8 cellular contexts compared by ENCODE assay signal in the genomic region with DNA sequence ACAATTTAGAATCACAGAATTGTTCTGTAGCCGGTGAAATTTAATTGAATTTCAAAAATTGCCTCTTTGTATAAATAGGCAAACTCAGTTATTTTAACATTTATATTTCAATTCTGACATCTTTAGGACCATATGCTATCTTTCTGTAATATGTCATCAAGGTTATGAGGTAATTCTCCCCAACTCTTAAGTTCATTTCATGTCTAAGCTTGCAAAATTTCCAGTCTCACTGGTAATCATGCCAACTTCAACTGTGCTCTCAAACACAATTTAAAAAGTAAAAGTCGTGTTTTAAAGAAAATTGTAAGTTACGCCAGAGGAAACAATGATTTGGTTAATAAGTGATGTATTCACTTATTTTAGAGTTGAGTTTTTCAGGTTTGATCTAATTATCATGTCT. TPM values are rescaled to one million over a fixed set of nuclear protein-coding genes. Genes with fewer than 3 reads are reported as not detected.
DNase-seq lines count a peak whose midpoint lies in the region; ATAC-seq and TF ChIP-seq lines count a peak whose summit lies in the region.

No MANE protein-coding gene starts in this region.

- TF ChIP-seq EP300 in ovary (IDR thresholded peaks at IDR 0.05), result no peak

- H3K4me1 Mint-ChIP-seq in natural killer cell treated with Interleukin-12 subunit alpha and Interleukin-12 subunit beta and Interleukin-15 and Interleukin-18, amount 100 ng/mL, for 72 hours (ENCODE audit: low read depth in 2 of 2), result peaks cover 37 to 50% of the 10 kb centered on the region in 2 donors

- DNase-seq in HFF-Myc (ENCODE audit: extremely low read depth, low read depth) (no peak), cardiac fibroblast (ENCODE audit: low read depth in 2 of 2) (peak in 1 of 2 donors; percentile 40), ovary (no peak)
- DNase-seq in natural killer cell treated with Interleukin-12 subunit alpha and Interleukin-12 subunit beta and Interleukin-15 and Interleukin-18, amount 100 ng/mL, for 72 hours (ENCODE audit: low spot score), result no peak
- DNase-seq in stimulated activated CD4-positive, alpha-beta T cell treated with anti-CD3 and anti-CD28 coated beads, Interleukin-4, amount 100 ng/mL, for 1 hour, result no peak
- DNase-seq in stimulated activated CD8-positive, alpha-beta memory T cell treated with anti-CD3 and anti-CD28 coated beads, Interleukin-4, amount 100 ng/mL, for 48 hours, result no peak

- TF ChIP-seq CTCF in HFF-Myc (IDR thresholded peaks at IDR 0.05; ENCODE audit: low read depth, low read length, missing control alignments), result no peak
- no peak for TF ChIP-seq CTCF in cardiac fibroblast (IDR thresholded peaks at IDR 0.05; ENCODE audit: low read depth, low read length)
- no peak for TF ChIP-seq CTCF in ovary (IDR thresholded peaks at IDR 0.05)

- H3K4me3 ChIP-seq in BLaER1 treated with 17β-estradiol and CSF1 and Interleukin-3, amounts not matched to agents 10 nM and 100 nM, result peak overlapping the region in 1 of 10 experiments; percentile 87; a peak in 2 of 20 replicates
- H3K4me3 ChIP-seq in HFF-Myc (replicated peaks; ENCODE audit: low read depth, low read length) (peak overlapping the region; percentile 74), cardiac fibroblast (replicated peaks in 1 of 2; ENCODE audit: low read depth in 2 of 2, low read length in 2 of 2) (peak overlapping the region; percentile 82 to 96), ovary (no peak overlapping the region)

- peak overlapping the region; percentile 26 to 97 (median 96); a peak in 18 of 22 replicates for H3K4me2 ChIP-seq in BLaER1 treated with 17β-estradiol and CSF1 and Interleukin-3, amounts not matched to agents 10 nM and 100 nM

- no peak overlapping the region for H3K27ac ChIP-seq in BLaER1 treated with 17β-estradiol and CSF1 and Interleukin-3, amounts not matched to agents 10 nM and 100 nM
- no peak overlapping the region for H3K27ac ChIP-seq in ovary

- H3K9me3 Mint-ChIP-seq in natural killer cell treated with Interleukin-12 subunit alpha and Interleukin-12 subunit beta and Interleukin-15 and Interleukin-18, amount 100 ng/mL, for 72 hours, result no peaks in the 10 kb centered on the region

- no peak for TF ChIP-seq POLR2A in ovary (IDR thresholded peaks at IDR 0.05)

- peaks cover 0 to 10% (median 0%) of the 10 kb centered on the region in 11 experiments; a peak in 2 of 22 replicates for H4K20me1 ChIP-seq in BLaER1 treated with 17β-estradiol and CSF1 and Interleukin-3, amounts not matched to agents 10 nM and 100 nM

- H3K4me3 Mint-ChIP-seq in natural killer cell treated with Interleukin-12 subunit alpha and Interleukin-12 subunit beta and Interleukin-15 and Interleukin-18, amount 100 ng/mL, for 72 hours, result peak overlapping the region; percentile 93

- WGBS in ovary, 3 donors, result 72 to 78% (median 76%) methylated on average over 3 of the region's 3 CpGs

- H3K36me3 Mint-ChIP-seq in natural killer cell treated with Interleukin-12 subunit alpha and Interleukin-12 subunit beta and Interleukin-15 and Interleukin-18, amount 100 ng/mL, for 72 hours, result peaks cover 4% of the 10 kb centered on the region

- intact Hi-C loops in ovary (cut with DNase I), result loop anchor here in 1 of 4 donors (5.0 kb wide), 1 partner anchor 165 kb away; the partner anchor contains the start of gene HINT3

- peaks cover 31 to 64% (median 47%) of the 10 kb centered on the region in 10 experiments for H3K4me1 ChIP-seq in BLaER1 treated with 17β-estradiol and CSF1 and Interleukin-3, amounts not matched to agents 10 nM and 100 nM
- peaks cover 6% of the 10 kb centered on the region for H3K4me1 ChIP-seq in ovary (ENCODE audit: insufficient read depth)

- peak overlapping the region; percentile 57 to 82 for H3K27ac Mint-ChIP-seq in natural killer cell treated with Interleukin-12 subunit alpha and Interleukin-12 subunit beta and Interleukin-15 and Interleukin-18, amount 100 ng/mL, for 72 hours

- peaks cover 0 to 6% (median 0%) of the 10 kb centered on the region in 11 experiments; a peak in 2 of 22 replicates for H3K27me3 ChIP-seq in BLaER1 treated with 17β-estradiol and CSF1 and Interleukin-3, amounts not matched to agents 10 nM and 100 nM
- H3K27me3 ChIP-seq in ovary, result no peaks in the 10 kb centered on the region

- no peaks in the 10 kb centered on the region for H3K9me3 ChIP-seq in BLaER1 treated with 17β-estradiol and CSF1 and Interleukin-3, amounts not matched to agents 10 nM and 100 nM (replicated peaks in 1 of 11)
- no peaks in the 10 kb centered on the region for H3K9me3 ChIP-seq in ovary

- H3K9ac ChIP-seq in BLaER1 treated with 17β-estradiol and CSF1 and Interleukin-3, amounts not matched to agents 10 nM and 100 nM, result no peak overlapping the region; a peak in 2 of 22 replicates

- H3K27me3 Mint-ChIP-seq in natural killer cell treated with Interleukin-12 subunit alpha and Interleukin-12 subunit beta and Interleukin-15 and Interleukin-18, amount 100 ng/mL, for 72 hours, result no peaks in the 10 kb centered on the region

- no peak for ATAC-seq in natural killer cell treated with Interleukin-12 subunit alpha and Interleukin-12 subunit beta and Interleukin-15 and Interleukin-18, amount 100 ng/mL, for 72 hours
- ATAC-seq in GM18858 (IDR thresholded peaks at IDR 0.05; ENCODE audit: unreplicated experiment), result no peak

- H3K36me3 ChIP-seq in BLaER1 treated with 17β-estradiol and CSF1 and Interleukin-3, amounts not matched to agents 10 nM and 100 nM, result peaks cover 0 to 5% (median 0%) of the 10 kb centered on the region in 11 experiments; a peak in 1 of 22 replicates
- H3K36me3 ChIP-seq in ovary, result no peaks in the 10 kb centered on the region

RNA-seq across cellular contexts. Expression of gene NCOA7, which starts 1.4 kb away (rescaled TPM):
- total RNA-seq in natural killer cell treated with Interleukin-12 subunit alpha and Interleukin-12 subunit beta and Interleukin-15 and Interleukin-18, amount 100 ng/mL, for 72 hours, result 10 to 100 TPM; 41.4 to 63.9 TPM
- 10 to 100 TPM; 16.8 to 54.1 (median 34.9) TPM for total RNA-seq in ovary
- polyA plus RNA-seq in ovary, result 10 to 100 TPM; 10.9 to 30.0 TPM

RNA-seq across cellular contexts. Expression of gene HEY2, which starts 42.7 kb away (rescaled TPM):
- under 1 TPM in 1 of 2 donors, not detected in 1; 0.10 TPM for total RNA-seq in natural killer cell treated with Interleukin-12 subunit alpha and Interleukin-12 subunit beta and Interleukin-15 and Interleukin-18, amount 100 ng/mL, for 72 hours
- 10 to 100 TPM in 2 of 7 donors, 1 to 10 TPM in 5; 3.0 to 19.9 (median 5.5) TPM for total RNA-seq in ovary
- polyA plus RNA-seq in ovary, result 10 to 100 TPM in 1 of 2 donors, 1 to 10 TPM in 1; 9.9 to 12.7 TPM
